Comparison of ENCODE assay signal across 17 cellular contexts in the genomic region with DNA sequence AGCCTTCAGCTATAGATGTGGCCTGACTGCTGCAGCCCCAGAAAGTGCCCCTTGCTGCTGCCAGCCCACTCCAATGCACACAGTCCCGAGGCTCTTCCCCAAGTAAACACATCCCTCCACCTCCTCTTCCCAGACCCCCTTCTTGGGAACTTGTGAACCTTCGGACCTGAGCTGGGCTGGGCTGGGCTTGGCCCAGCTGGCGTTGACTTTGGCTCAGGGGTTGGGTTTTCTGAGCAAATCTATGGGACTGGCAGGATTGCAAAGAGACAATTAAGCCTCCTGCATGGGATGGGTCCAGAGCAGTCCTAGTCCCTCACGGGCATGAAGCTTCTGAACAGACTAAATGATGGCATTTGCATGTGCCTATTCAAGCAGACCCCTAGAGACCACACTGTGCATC.
"Had no signal": no experiment of that assay in that cellular context is flagged by ENCODE, and none has a peak within 500 bp of the region (broad histone marks: within the 10 kb centered on the region; RNA-seq: fewer than 3 reads in every experiment).

No MANE protein-coding gene starts in this region.

- H3K27me3 ChIP-seq: foreskin keratinocyte had no signal

- DNase-seq: activated CD4-positive, alpha-beta T cell treated with anti-CD3 and anti-CD28 coated beads, Interleukin-2, amount 10 ng/mL, durations not matched to agents 7 days and 5 days; activated CD4-positive, CD25-positive, alpha-beta regulatory T cell treated with anti-CD3 and anti-CD28 coated beads, Interleukin-2, amount 50 U/mL, for 72 hours; activated CD8-positive, alpha-beta T cell treated with anti-CD3 and anti-CD28 coated beads, Interleukin-2, amount 10 ng/mL, durations not matched to agents 7 days and 5 days; activated gamma-delta T cell; activated naive CD4-positive, alpha-beta T cell treated with anti-CD3 and anti-CD28 coated beads, Interleukin-2, amount 50 U/mL, for 16 hours; activated naive CD8-positive, alpha-beta T cell treated with anti-CD3 and anti-CD28 coated beads, Interleukin-2, amount 50 U/mL, for 24 hours; cerebellar nuclear complex; effector CD8-positive, alpha-beta T cell; erythroblast; foreskin keratinocyte; left ventricle myocardium superior; naive B cell; retina; stimulated activated CD4-positive, alpha-beta T cell treated with anti-CD3 and anti-CD28 coated beads, Interleukin-4, amount 100 ng/mL, for 24 hours; stimulated activated naive CD4-positive, alpha-beta T cell treated with Interleukin-2 at 50 U/mL for 16 hours; WERI-Rb-1 had no signal

- ATAC-seq: activated CD8-positive, alpha-beta T cell treated with anti-CD3 and anti-CD28 coated beads, Interleukin-2, amount 10 ng/mL, durations not matched to agents 7 days and 5 days; activated naive CD8-positive, alpha-beta T cell treated with anti-CD3 and anti-CD28 coated beads, Interleukin-2, amount 50 U/mL, for 24 hours; foreskin keratinocyte; left ventricle myocardium superior had no signal

- FAIRE-seq: keratinocyte had no signal

- H3K27ac ChIP-seq: foreskin keratinocyte, WERI-Rb-1 had no signal

- H3K36me3 ChIP-seq: WERI-Rb-1 had no signal
